Comparison of ENCODE assay signal across 12 cellular contexts in genomic region chr19:43776285-43776684, GRCh38. TPM values are rescaled to one million over a fixed set of nuclear protein-coding genes. Genes with fewer than 3 reads are reported as not detected.
A peak's percentile ranks its signal among the peaks of the same experiment; 100 is the strongest.
DNase-seq lines count a peak whose midpoint lies in the region; ATAC-seq, FAIRE-seq and TF ChIP-seq lines count a peak whose summit lies in the region.
"Had no signal": no experiment of that assay in that cellular context is flagged by ENCODE, and none has a peak within 500 bp of the region (broad histone marks: within the 10 kb centered on the region; RNA-seq: fewer than 3 reads in every experiment).

No MANE protein-coding gene starts in this region.

- no peaks in the 10 kb centered on the region for H3K9me3 ChIP-seq in A549
- H3K9me3 ChIP-seq in KOPT-K1 (ENCODE audit: insufficient read depth, low read length, poor library complexity, severe bottlenecking): no peaks in the 10 kb centered on the region
- no peaks in the 10 kb centered on the region for H3K9me3 ChIP-seq in neutrophil
- H3K9me3 ChIP-seq in thyroid gland: no peaks in the 10 kb centered on the region
- H3K9me3 ChIP-seq: breast epithelium had no signal

- no peak overlapping the region for H3K4me2 ChIP-seq in A549

- TF ChIP-seq CTCF in A549 (IDR thresholded peaks at IDR 0.05): no peak
- TF ChIP-seq CTCF in neutrophil (IDR thresholded peaks at IDR 0.05): no peak
- TF ChIP-seq CTCF in thyroid gland (IDR thresholded peaks at IDR 0.05): no peak

- peak overlapping the region in 1 of 2 experiments; percentile 95; a peak in 1 of 6 replicates for H3K27ac ChIP-seq in A549
- peak overlapping the region; percentile 90 for H3K27ac ChIP-seq in KOPT-K1 (ENCODE audit: low read depth, low read length, poor library complexity, severe bottlenecking)
- H3K27ac ChIP-seq in neutrophil: peak overlapping the region; percentile 80
- no peak overlapping the region for H3K27ac ChIP-seq in thyroid gland

- TF ChIP-seq RAD21 in A549 (conservative IDR thresholded peaks at IDR 0.05 in 1 of 2, IDR thresholded peaks at IDR 0.05 in 1 of 2): no peak

- no peak for FAIRE-seq in A549 (lab: Jason Lieb, UNC)
- FAIRE-seq: TTC549 had no signal

- no peak for ATAC-seq in A549
- ATAC-seq in HG02973 (IDR thresholded peaks at IDR 0.05; ENCODE audit: unreplicated experiment): no peak

- intact Hi-C loops in thyroid gland (cut with DNase I): no loop called here

- no peak for TF ChIP-seq EP300 in A549 (IDR thresholded peaks at IDR 0.05)

- peaks cover 29% of the 10 kb centered on the region for H3K36me3 ChIP-seq in KOPT-K1 (ENCODE audit: insufficient read depth, low read length)
- H3K36me3 ChIP-seq in neutrophil: no peaks in the 10 kb centered on the region
- H3K36me3 ChIP-seq in thyroid gland: no peaks in the 10 kb centered on the region
- H3K36me3 ChIP-seq: breast epithelium had no signal

- H3K27me3 ChIP-seq in neutrophil (no peaks in the 10 kb centered on the region), thyroid gland (peaks cover 6% of the 10 kb centered on the region)
- H3K27me3 ChIP-seq: breast epithelium had no signal

- DNase-seq in A549 (ENCODE audit: low read depth in 1 of 2, low spot score in 1 of 2) (no peak), thyroid gland (no peak), NCI-H526 treated with DMSO at 0.1 percent for 48 hours (lab: John Stamatoyannopoulos, UW) (no peak), NCI-H82 (lab: John Stamatoyannopoulos, UW) (no peak)
- peak; percentile 34 for DNase-seq in activated T-cell treated with anti-CD3 and anti-CD28 coated beads, Interleukin-2, amount 50 U/mL, for 1 hour
- DNase-seq: NCI-H1417, occipital lobe had no signal

- H3K4me3 ChIP-seq in A549 (no peak overlapping the region), neutrophil (ENCODE audit: low read depth in 1 of 2, low read length in 1 of 2) (no peak overlapping the region), thyroid gland (replicated peaks in 1 of 3) (no peak overlapping the region)
- H3K4me3 ChIP-seq: breast epithelium had no signal

- CTCF ChIA-PET in A549 (lab: Yijun Ruan, JAX): interaction anchor here (0.8 to 24.0 kb wide), 7 partner anchors 9 to 108 kb away, joined by 3 to 565 read pairs (median 3); partner anchors contain the start of genes PLAUR and SMG9

- POLR2A ChIA-PET in A549 (lab: Yijun Ruan, JAX): interaction anchor here (1.0 kb wide), 1 partner anchor 11 kb away, joined by 3 read pairs; no protein-coding TSS in a partner anchor

- 89% methylated on average over 10 of the region's 10 CpGs for WGBS in A549 (ENCODE audit: missing lambda C conversion rate)
- 76 to 78% methylated on average over 10 of the region's 10 CpGs for WGBS in thyroid gland, 2 donors

- TF ChIP-seq POLR2A in A549 (IDR thresholded peaks at IDR 0.05; ENCODE audit: low read length): no peak
- TF ChIP-seq POLR2A in thyroid gland (IDR thresholded peaks at IDR 0.05): no peak

- H3K4me1 ChIP-seq in A549 (peaks cover 44% of the 10 kb centered on the region), neutrophil (ENCODE audit: control insufficient read depth in 1 of 2, insufficient read depth in 1 of 2, low read depth in 1 of 2, low read length in 1 of 2) (peaks cover 78 to 81% of the 10 kb centered on the region in 2 experiments), thyroid gland (peaks cover 6 to 11% of the 10 kb centered on the region in 2 donors)

TF ChIP-seq in A549, 52 proteins besides CTCF, POLR2A, EP300 and RAD21:
- TF ChIP-seq MAFK (IDR thresholded peaks at IDR 0.05; ENCODE audit: partially characterized antibody) (peak; percentile 94), HOXB5 (CRISPR knock-in tag; IDR thresholded peaks at IDR 0.05) (no peak)

RNA-seq across cellular contexts. Expression of gene KCNN4, which starts 4.5 kb away (rescaled TPM):
- polyA plus RNA-seq in A549 (2011; rRNA removed) (15.7 and 20.7 TPM in 2 replicates), A549 (2017; fragmentation: RNase III; extraction: RNeasy Plus Mini Kit Qiagen cat#74134 plus additional on column Dnase treatment) (16.9 to 21.0 TPM (median 20.7 TPM) in 3 replicates)
- polyA plus RNA-seq in A549 (2012; cell fraction: cytosol; rRNA removed): 20.1 and 24.6 TPM in 2 replicates
- 87.0 TPM in 2 replicates for polyA plus RNA-seq in A549 (2012; cell fraction: nucleus; rRNA removed)
- polyA minus RNA-seq in A549 (2011; rRNA and poly(A)+ RNA removed): 22.6 and 25.6 TPM in 2 replicates
- 1 to 10 TPM in 2 of 4 donors, under 1 TPM in 2; 0.29 to 1.7 (median 1.0) TPM for total RNA-seq in thyroid gland

RNA-seq across cellular contexts. Expression of gene SMG9, which starts 21.5 kb away (rescaled TPM):
- polyA plus RNA-seq in A549 (2011; rRNA removed): 14.2 and 24.4 TPM in 2 replicates
- polyA plus RNA-seq in A549 (2012; cell fraction: cytosol; rRNA removed): 21.1 and 23.9 TPM in 2 replicates
- polyA plus RNA-seq in A549 (2012; cell fraction: nucleus; rRNA removed): 112 and 116 TPM in 2 replicates
- 44.2 to 47.3 TPM (median 46.7 TPM) in 3 replicates for polyA plus RNA-seq in A549 (2017; fragmentation: RNase III; extraction: RNeasy Plus Mini Kit Qiagen cat#74134 plus additional on column Dnase treatment)
- polyA minus RNA-seq in A549 (2011; rRNA and poly(A)+ RNA removed): 18.3 and 18.5 TPM in 2 replicates
- 10 to 100 TPM; 15.5 to 34.4 (median 18.8) TPM for total RNA-seq in thyroid gland

RNA-seq across cellular contexts. Expression of gene LYPD5, which starts 26.0 kb away (rescaled TPM):
- polyA plus RNA-seq in A549 (2011; rRNA removed): 0.12 and 0.16 TPM in 2 replicates
- 0.15 and 0.19 TPM in 2 replicates for polyA plus RNA-seq in A549 (2012; cell fraction: cytosol; rRNA removed)
- 0.28 and 0.33 TPM in 2 replicates for polyA plus RNA-seq in A549 (2012; cell fraction: nucleus; rRNA removed)
- polyA plus RNA-seq in A549 (2017; fragmentation: RNase III; extraction: RNeasy Plus Mini Kit Qiagen cat#74134 plus additional on column Dnase treatment): 0.09 to 0.22 TPM (median 0.18 TPM) in 3 replicates
- 0.37 and 1.0 TPM in 2 replicates for polyA minus RNA-seq in A549 (2011; rRNA and poly(A)+ RNA removed)
- 1 to 10 TPM; 1.6 to 7.6 (median 2.5) TPM for total RNA-seq in thyroid gland

RNA-seq across cellular contexts. Expression of gene ZNF283, which starts 50.8 kb away (rescaled TPM):
- polyA plus RNA-seq in A549 (2011; rRNA removed): 5.1 and 8.9 TPM in 2 replicates
- polyA plus RNA-seq in A549 (2012; cell fraction: cytosol; rRNA removed): 0.70 and 1.4 TPM in 2 replicates
- polyA plus RNA-seq in A549 (2012; cell fraction: nucleus; rRNA removed): 0.72 and 1.3 TPM in 2 replicates
- 5.2 to 6.1 TPM (median 5.6 TPM) in 3 replicates for polyA plus RNA-seq in A549 (2017; fragmentation: RNase III; extraction: RNeasy Plus Mini Kit Qiagen cat#74134 plus additional on column Dnase treatment)
- polyA minus RNA-seq in A549 (2011; rRNA and poly(A)+ RNA removed): 5.7 and 6.8 TPM in 2 replicates
- total RNA-seq in thyroid gland: 10 to 100 TPM in 3 of 4 donors, 1 to 10 TPM in 1; 9.9 to 29.1 (median 18.9) TPM

Comparison
In these comparisons a context has a peak if more than half of its experiments do, and no peak if none do; other contexts are left out.
1. H3K27ac ChIP-seq: peak in KOPT-K1 (single experiment) and neutrophil (single experiment); none in thyroid gland (0 of 3).